Comparison of ENCODE assay signal across 13 cellular contexts in genomic region chr5:41334758-41335157, GRCh38.
DNase-seq lines count a peak whose midpoint lies in the region; ATAC-seq and TF ChIP-seq lines count a peak whose summit lies in the region.
"Had no signal": no experiment of that assay in that cellular context is flagged by ENCODE, and none has a peak within 500 bp of the region (broad histone marks: within the 10 kb centered on the region; RNA-seq: fewer than 3 reads in every experiment).

No MANE protein-coding gene starts in this region.

- no peaks in the 10 kb centered on the region for H3K9me2 ChIP-seq in GM23338 (ENCODE audit: insufficient read depth)

- H3K9me3 ChIP-seq in SK-N-MC (ENCODE audit: low read depth, low read length), result no peaks in the 10 kb centered on the region
- no peaks in the 10 kb centered on the region for H3K9me3 ChIP-seq in upper lobe of right lung

- no peak overlapping the region for H3K27ac Mint-ChIP-seq in GM23338
- H3K27ac Mint-ChIP-seq: activated naive CD4-positive, alpha-beta T cell treated with anti-CD3 and anti-CD28 coated beads, Interleukin-2, amount 50 U/mL, for 24 hours; CD4-positive, alpha-beta memory T cell; stimulated activated effector memory CD8-positive, alpha-beta T cell treated with anti-CD3 and anti-CD28 coated beads, Interleukin-12 subunit alpha, Interleukin-12 subunit beta, amount 100 ng/mL, for 72 hours; T-helper 1 cell treated with Interleukin-12 subunit alpha and Interleukin-12 subunit beta and Interleukin-4 antibody, amounts not matched to agents 30 μg/mL and 1 μg/mL, for 36 hours had no signal

- H3K27me3 ChIP-seq in GM23338 (ENCODE audit: insufficient read depth) (no peaks in the 10 kb centered on the region), upper lobe of right lung (no peaks in the 10 kb centered on the region)

- intact Hi-C loops in upper lobe of right lung (cut with DNase I), result no loop called here

- peaks cover 3% of the 10 kb centered on the region for H3K27me3 Mint-ChIP-seq in GM23338 (ENCODE audit: insufficient read depth, low read depth, poor library complexity)
- H3K27me3 Mint-ChIP-seq: activated naive CD4-positive, alpha-beta T cell treated with anti-CD3 and anti-CD28 coated beads, Interleukin-2, amount 50 U/mL, for 24 hours; CD4-positive, alpha-beta memory T cell had no signal

- H3K4me1 Mint-ChIP-seq in GM23338, result peaks cover 12% of the 10 kb centered on the region
- H3K4me1 Mint-ChIP-seq: activated naive CD4-positive, alpha-beta T cell treated with anti-CD3 and anti-CD28 coated beads, Interleukin-2, amount 50 U/mL, for 24 hours; CD4-positive, alpha-beta memory T cell; stimulated activated effector memory CD8-positive, alpha-beta T cell treated with anti-CD3 and anti-CD28 coated beads, Interleukin-12 subunit alpha, Interleukin-12 subunit beta, amount 100 ng/mL, for 72 hours had no signal

- no peaks in the 10 kb centered on the region for H3K79me2 ChIP-seq in GM23338 (replicated peaks; ENCODE audit: insufficient read depth)
- H3K79me2 ChIP-seq: parathyroid adenoma had no signal

- H3K4me1 ChIP-seq in GM23338 (ENCODE audit: insufficient read depth), result peaks cover 11% of the 10 kb centered on the region; the same call in 1 of the 2 replicates
- H3K4me1 ChIP-seq in upper lobe of right lung, result peaks cover 7% of the 10 kb centered on the region
- H3K4me1 ChIP-seq: parathyroid adenoma had no signal

- no peak overlapping the region for H3K9ac ChIP-seq in SK-N-MC (ENCODE audit: insufficient read length)
- H3K9ac ChIP-seq: parathyroid adenoma had no signal

- H3F3A ChIP-seq in GM23338 (replicated peaks; ENCODE audit: low read depth), result no peaks in the 10 kb centered on the region

- no peak overlapping the region for H3K4me3 Mint-ChIP-seq in GM23338
- H3K4me3 Mint-ChIP-seq: activated naive CD4-positive, alpha-beta T cell treated with anti-CD3 and anti-CD28 coated beads, Interleukin-2, amount 50 U/mL, for 24 hours; CD4-positive, alpha-beta memory T cell; stimulated activated effector memory CD8-positive, alpha-beta T cell treated with anti-CD3 and anti-CD28 coated beads, Interleukin-12 subunit alpha, Interleukin-12 subunit beta, amount 100 ng/mL, for 72 hours; T-helper 1 cell treated with Interleukin-12 subunit alpha and Interleukin-12 subunit beta and Interleukin-4 antibody, amounts not matched to agents 30 μg/mL and 1 μg/mL, for 36 hours had no signal

- H4K20me1 ChIP-seq in GM23338 (replicated peaks; ENCODE audit: insufficient read depth), result no peaks in the 10 kb centered on the region

- H3K9me3 Mint-ChIP-seq in GM23338, result no peaks in the 10 kb centered on the region
- H3K9me3 Mint-ChIP-seq: activated naive CD4-positive, alpha-beta T cell treated with anti-CD3 and anti-CD28 coated beads, Interleukin-2, amount 50 U/mL, for 24 hours had no signal

- TF ChIP-seq CTCF in GM23338 (conservative IDR thresholded peaks at IDR 0.05; ENCODE audit: low read depth in 2 of 2), result no peak
- no peak for TF ChIP-seq CTCF in upper lobe of right lung (IDR thresholded peaks at IDR 0.05)

- ATAC-seq in GM18499 (IDR thresholded peaks at IDR 0.05; ENCODE audit: insufficient read depth, unreplicated experiment) (peak; percentile 55), GM23338 (peak; percentile 71), upper lobe of right lung (no peak)
- ATAC-seq: stimulated activated effector memory CD8-positive, alpha-beta T cell treated with anti-CD3 and anti-CD28 coated beads, Interleukin-12 subunit alpha, Interleukin-12 subunit beta, amount 100 ng/mL, for 72 hours had no signal

- H3K36me3 Mint-ChIP-seq in GM23338 (ENCODE audit: low read depth), result no peaks in the 10 kb centered on the region
- H3K36me3 Mint-ChIP-seq: activated naive CD4-positive, alpha-beta T cell treated with anti-CD3 and anti-CD28 coated beads, Interleukin-2, amount 50 U/mL, for 24 hours; CD4-positive, alpha-beta memory T cell; stimulated activated effector memory CD8-positive, alpha-beta T cell treated with anti-CD3 and anti-CD28 coated beads, Interleukin-12 subunit alpha, Interleukin-12 subunit beta, amount 100 ng/mL, for 72 hours had no signal

- H3K36me3 ChIP-seq in GM23338 (ENCODE audit: insufficient read depth), result no peaks in the 10 kb centered on the region
- H3K36me3 ChIP-seq in SK-N-MC (ENCODE audit: insufficient read depth, low read length), result no peaks in the 10 kb centered on the region
- no peaks in the 10 kb centered on the region for H3K36me3 ChIP-seq in upper lobe of right lung

- H3K4me3 ChIP-seq in GM23338 (no peak overlapping the region), SK-N-MC (peak overlapping the region; percentile 11), upper lobe of right lung (no peak overlapping the region)

- DNase-seq in GM23338 (ENCODE audit: low spot score), result peak; percentile 16
- no peak for DNase-seq in SK-N-MC (ENCODE audit: low read depth, low spot score)
- peak; percentile 82 for DNase-seq in medulla oblongata (ENCODE audit: extremely low spot score)
- no peak for DNase-seq in upper lobe of right lung
- DNase-seq in stimulated activated CD4-positive, alpha-beta T cell treated with anti-CD3 and anti-CD28 coated beads, Interleukin-4, amount 100 ng/mL, for 1 hour, result no peak
- no peak for DNase-seq in NOMO-1 treated with dmso at 0.1 percent for 144 hours (lab: John Stamatoyannopoulos, UW; ENCODE audit: unreplicated experiment)
- no peak for DNase-seq in kidney tubule cell (ENCODE audit: low spot score)
- DNase-seq: CD4-positive, alpha-beta memory T cell had no signal

- no peak overlapping the region for H2AFZ ChIP-seq in GM23338
- H2AFZ ChIP-seq: parathyroid adenoma had no signal

- peak overlapping the region; percentile 30; the same call in 1 of the 2 replicates for H3K4me2 ChIP-seq in GM23338

- H3K27ac ChIP-seq in GM23338 (ENCODE audit: low read depth) (no peak overlapping the region), SK-N-MC (peak overlapping the region; percentile 22), upper lobe of right lung (no peak overlapping the region)
- H3K27ac ChIP-seq: parathyroid adenoma had no signal

TF ChIP-seq in GM23338, 12 proteins besides CTCF, POLR2A, EP300 and RAD21 (continues in another document):
- TF ChIP-seq EZH2 (IDR thresholded peaks at IDR 0.05; ENCODE audit: low read depth, unreplicated experiment) (no peak), EZH2phosphoT487 (IDR thresholded peaks at IDR 0.05; ENCODE audit: unreplicated experiment) (no peak), ETS1 (IDR thresholded peaks at IDR 0.05) (no peak), ZNF114 (CRISPR knock-in tag; IDR thresholded peaks at IDR 0.05) (no peak), NANOG (IDR thresholded peaks at IDR 0.05; ENCODE audit: borderline replicate concordance) (no peak), JUNB (IDR thresholded peaks at IDR 0.05; ENCODE audit: unreplicated experiment) (no peak)

Comparison
In these comparisons a context has a peak if more than half of its experiments do, and no peak if none do; other contexts are left out.
1. DNase-seq: peak in GM23338 (single experiment) and medulla oblongata (single experiment); none in SK-N-MC (single experiment), upper lobe of right lung (single experiment), stimulated activated CD4-positive, alpha-beta T cell treated with anti-CD3 and anti-CD28 coated beads, Interleukin-4, amount 100 ng/mL, for 1 hour (single experiment), NOMO-1 treated with dmso at 0.1 percent for 144 hours (single experiment) and kidney tubule cell (single experiment).